ENCODE assay signal across 24 cellular contexts in genomic region chr2:188571543-188571942, GRCh38.
"Had no signal": no experiment of that assay in that cellular context is flagged by ENCODE, and none has a peak within 500 bp of the region (broad histone marks: within the 10 kb centered on the region; RNA-seq: fewer than 3 reads in every experiment).

No MANE protein-coding gene starts in this region.

- DNase-seq: activated CD4-positive, alpha-beta memory T cell treated with anti-CD3 and anti-CD28 coated beads, Interleukin-2, amount 10 ng/mL, durations not matched to agents 7 days and 5 days; activated CD4-positive, alpha-beta T cell treated with anti-CD3 and anti-CD28 coated beads, Interleukin-2, amount 10 ng/mL, durations not matched to agents 7 days and 5 days; activated CD4-positive, CD25-positive, alpha-beta regulatory T cell treated with anti-CD3 and anti-CD28 coated beads, Interleukin-2, amount 50 U/mL, for 72 hours; activated CD8-positive, alpha-beta memory T cell treated with anti-CD3 and anti-CD28 coated beads, Interleukin-2, amount 50 U/mL, for 48 hours; activated gamma-delta T cell treated with Interleukin-2 at 50 U/mL for 16 hours; activated naive CD8-positive, alpha-beta T cell treated with anti-CD3 and anti-CD28 coated beads, Interleukin-2, amount 50 U/mL, for 24 hours; activated T-cell treated with anti-CD3 and anti-CD28 coated beads, Interleukin-2, amount 50 U/mL, for 24 hours; anterior cingulate cortex; cerebellar nuclear complex; dorsolateral prefrontal cortex; effector memory CD4-positive, alpha-beta T cell; left lung; lower lobe of right lung; natural killer cell; occipital lobe; stimulated activated CD4-positive, alpha-beta T cell treated with anti-CD3 and anti-CD28 coated beads, Interleukin-2, amount 100 ng/mL, for 48 hours; stimulated activated naive CD4-positive, alpha-beta T cell treated with Interleukin-2 at 50 U/mL for 16 hours; T-helper 1 cell had no signal

- H3K27me3 ChIP-seq: dorsolateral prefrontal cortex, left lung, neural progenitor cell, right atrium auricular region, tibial nerve had no signal

- H3K27me3 Mint-ChIP-seq: activated CD4-positive, alpha-beta memory T cell treated with anti-CD3 and anti-CD28 coated beads, Interleukin-2, amount 10 ng/mL, durations not matched to agents 7 days and 5 days; activated CD4-positive, alpha-beta T cell treated with anti-CD3 and anti-CD28 coated beads, Interleukin-2, amount 10 ng/mL, durations not matched to agents 7 days and 5 days; activated naive CD8-positive, alpha-beta T cell treated with anti-CD3 and anti-CD28 coated beads, Interleukin-2, amount 50 U/mL, for 24 hours; activated T-cell treated with anti-CD3 and anti-CD28 coated beads, Interleukin-2, amount 50 U/mL, for 24 hours had no signal

- H3K4me2 ChIP-seq: neural progenitor cell had no signal

- H3K36me3 Mint-ChIP-seq: activated naive CD4-positive, alpha-beta T cell treated with anti-CD3 and anti-CD28 coated beads, Interleukin-2, amount 50 U/mL, for 24 hours had no signal

- H2AFZ ChIP-seq: neural progenitor cell had no signal

- H3K4me1 Mint-ChIP-seq: activated CD4-positive, alpha-beta memory T cell treated with anti-CD3 and anti-CD28 coated beads, Interleukin-2, amount 10 ng/mL, durations not matched to agents 7 days and 5 days; activated CD4-positive, alpha-beta T cell treated with anti-CD3 and anti-CD28 coated beads, Interleukin-2, amount 10 ng/mL, durations not matched to agents 7 days and 5 days; activated naive CD4-positive, alpha-beta T cell treated with anti-CD3 and anti-CD28 coated beads, Interleukin-2, amount 50 U/mL, for 24 hours; activated naive CD8-positive, alpha-beta T cell treated with anti-CD3 and anti-CD28 coated beads, Interleukin-2, amount 50 U/mL, for 24 hours; natural killer cell had no signal

- H3K4me3 ChIP-seq: coronary artery, dorsolateral prefrontal cortex, left lung, lower lobe of right lung, neural progenitor cell, right atrium auricular region, tibial nerve had no signal

- H3K4me3 Mint-ChIP-seq: activated CD4-positive, alpha-beta memory T cell treated with anti-CD3 and anti-CD28 coated beads, Interleukin-2, amount 10 ng/mL, durations not matched to agents 7 days and 5 days; activated CD4-positive, alpha-beta T cell treated with anti-CD3 and anti-CD28 coated beads, Interleukin-2, amount 10 ng/mL, durations not matched to agents 7 days and 5 days; activated naive CD4-positive, alpha-beta T cell treated with anti-CD3 and anti-CD28 coated beads, Interleukin-2, amount 50 U/mL, for 24 hours; activated naive CD8-positive, alpha-beta T cell treated with anti-CD3 and anti-CD28 coated beads, Interleukin-2, amount 50 U/mL, for 24 hours; activated T-cell treated with anti-CD3 and anti-CD28 coated beads, Interleukin-2, amount 50 U/mL, for 24 hours; natural killer cell; neural progenitor cell; T-helper 2 cell treated with Interferon-gamma antibody and Interleukin-4, amounts not matched to agents 5 μg/mL and 100 μg/mL, for 36 hours had no signal

- H3K27ac Mint-ChIP-seq: activated CD4-positive, alpha-beta memory T cell treated with anti-CD3 and anti-CD28 coated beads, Interleukin-2, amount 10 ng/mL, durations not matched to agents 7 days and 5 days; activated CD4-positive, alpha-beta T cell treated with anti-CD3 and anti-CD28 coated beads, Interleukin-2, amount 10 ng/mL, durations not matched to agents 7 days and 5 days; activated naive CD4-positive, alpha-beta T cell treated with anti-CD3 and anti-CD28 coated beads, Interleukin-2, amount 50 U/mL, for 24 hours; activated naive CD8-positive, alpha-beta T cell treated with anti-CD3 and anti-CD28 coated beads, Interleukin-2, amount 50 U/mL, for 24 hours; activated T-cell treated with anti-CD3 and anti-CD28 coated beads, Interleukin-2, amount 50 U/mL, for 24 hours; natural killer cell; neural progenitor cell; T-helper 2 cell treated with Interferon-gamma antibody and Interleukin-4, amounts not matched to agents 5 μg/mL and 100 μg/mL, for 36 hours had no signal

- H3K9me3 ChIP-seq: left lung, lower lobe of right lung, right atrium auricular region, tibial nerve had no signal

- ATAC-seq: activated naive CD8-positive, alpha-beta T cell treated with anti-CD3 and anti-CD28 coated beads, Interleukin-2, amount 50 U/mL, for 24 hours; left lung; lower lobe of right lung; natural killer cell had no signal

- H3K9ac ChIP-seq: neural progenitor cell had no signal

- H3K27ac ChIP-seq: coronary artery, dorsolateral prefrontal cortex, left lung, lower lobe of right lung, neural progenitor cell, right atrium auricular region, tibial nerve had no signal

- H3K36me3 ChIP-seq: left lung, right atrium auricular region had no signal

- H3K4me1 ChIP-seq: left lung, lower lobe of right lung, neural progenitor cell, right atrium auricular region had no signal

- H3K9me3 Mint-ChIP-seq: activated CD4-positive, alpha-beta memory T cell treated with anti-CD3 and anti-CD28 coated beads, Interleukin-2, amount 10 ng/mL, durations not matched to agents 7 days and 5 days; activated CD4-positive, alpha-beta T cell treated with anti-CD3 and anti-CD28 coated beads, Interleukin-2, amount 10 ng/mL, durations not matched to agents 7 days and 5 days; activated naive CD4-positive, alpha-beta T cell treated with anti-CD3 and anti-CD28 coated beads, Interleukin-2, amount 50 U/mL, for 24 hours; activated naive CD8-positive, alpha-beta T cell treated with anti-CD3 and anti-CD28 coated beads, Interleukin-2, amount 50 U/mL, for 24 hours; activated T-cell treated with anti-CD3 and anti-CD28 coated beads, Interleukin-2, amount 50 U/mL, for 24 hours; neural progenitor cell; T-helper 2 cell treated with Interferon-gamma antibody and Interleukin-4, amounts not matched to agents 5 μg/mL and 100 μg/mL, for 36 hours had no signal
